ENCODE assay signal across 8 cellular contexts in genomic region chr2:9757430-9758287, GRCh38.
DNase-seq lines count a peak whose midpoint lies in the region; ATAC-seq and TF ChIP-seq lines count a peak whose summit lies in the region.

No MANE protein-coding gene starts in this region.

- H3K36me3 Mint-ChIP-seq in CD8-positive, alpha-beta T cell = no peaks in the 10 kb centered on the region

- no peak overlapping the region for H2BK120ac ChIP-seq in neuronal stem cell (ENCODE audit: low read depth, low read length)

- H3K14ac ChIP-seq in neuronal stem cell (ENCODE audit: low read length) = no peak overlapping the region

- no peak overlapping the region for H3K27ac ChIP-seq in CD8-positive, alpha-beta T cell (ENCODE audit: low read depth, low read length)
- H3K27ac ChIP-seq in SK-N-MC = no peak overlapping the region
- H3K27ac ChIP-seq in neuronal stem cell (replicated peaks; ENCODE audit: low read length) = no peak overlapping the region
- no peak overlapping the region for H3K27ac ChIP-seq in transverse colon

- peaks cover 33% of the 10 kb centered on the region for H3K27me3 Mint-ChIP-seq in CD8-positive, alpha-beta T cell (ENCODE audit: low read depth)

- H2AK5ac ChIP-seq in neuronal stem cell (ENCODE audit: low read depth, low read length) = no peak overlapping the region

- no peaks in the 10 kb centered on the region for H3K79me1 ChIP-seq in neuronal stem cell (ENCODE audit: low read depth, low read length)

- no peak overlapping the region for H4K91ac ChIP-seq in neuronal stem cell (ENCODE audit: low read depth, low read length, poor library complexity)

- peaks cover 5% of the 10 kb centered on the region for H3K27me3 ChIP-seq in CD8-positive, alpha-beta T cell (ENCODE audit: insufficient read depth, low read length)
- H3K27me3 ChIP-seq in neuronal stem cell (ENCODE audit: control insufficient read depth in 3 of 3, insufficient read depth in 3 of 3, low read depth in 1 of 3, low read length in 3 of 3) (peaks cover 0 to 59% (median 0%) of the 10 kb centered on the region in 3 experiments), transverse colon (peaks cover 3% of the 10 kb centered on the region)

- POLR2A ChIA-PET in CD8-positive, alpha-beta T cell (lab: Charles Lee) = no interaction called here

- no peaks in the 10 kb centered on the region for H3K9me3 Mint-ChIP-seq in CD8-positive, alpha-beta T cell

- WGBS in neuronal stem cell (ENCODE audit: extremely low coverage in 2 of 2, insufficient read length in 2 of 2, insufficient replicate concordance in 1 of 2), 2 donors = no CpG with 5 or more reads among the region's 28 CpGs
- WGBS in transverse colon (ENCODE audit: low coverage in 1 of 2), 2 donors = 13 to 45% methylated on average over 3 to 28 of the region's 28 CpGs

- H3K4me3 ChIP-seq in CD8-positive, alpha-beta T cell (ENCODE audit: low read depth, low read length) = no peak overlapping the region
- peak overlapping the region; percentile 66 for H3K4me3 ChIP-seq in SK-N-MC
- H3K4me3 ChIP-seq in neuronal stem cell (ENCODE audit: low read length in 2 of 2) = peak overlapping the region in 1 of 2 donors; percentile 2
- H3K4me3 ChIP-seq in transverse colon = peak overlapping the region in 2 of 4 donors; percentile 7 to 18

- no peak overlapping the region for H4K8ac ChIP-seq in neuronal stem cell (ENCODE audit: low read depth, low read length)

- H2BK5ac ChIP-seq in neuronal stem cell (ENCODE audit: low read length) = no peak overlapping the region

- no peak overlapping the region for H3K23ac ChIP-seq in neuronal stem cell (ENCODE audit: low read depth, low read length, poor library complexity)

- H3K4me3 Mint-ChIP-seq in CD8-positive, alpha-beta T cell = peak overlapping the region; percentile 26

- H3K36me3 ChIP-seq in CD8-positive, alpha-beta T cell (ENCODE audit: insufficient read depth, low read length) = no peaks in the 10 kb centered on the region
- H3K36me3 ChIP-seq in SK-N-MC (ENCODE audit: insufficient read depth, low read length) = no peaks in the 10 kb centered on the region
- H3K36me3 ChIP-seq in neuronal stem cell (replicated peaks in 1 of 2; ENCODE audit: control insufficient read depth in 2 of 2, insufficient read depth in 2 of 2, low read length in 2 of 2) = no peaks in the 10 kb centered on the region
- H3K36me3 ChIP-seq in transverse colon = no peaks in the 10 kb centered on the region

- intact Hi-C loops in CD8-positive, alpha-beta T cell (cut with DNase I, micrococcal nuclease) = loop anchor here in 1 of 2 experiments (10.0 kb wide), 1 partner anchor 53 kb away; no protein-coding TSS in a partner anchor
- intact Hi-C loops in Right ventricle myocardium superior (cut with DNase I) (no loop called here), transverse colon (cut with DNase I; ENCODE audit: low total_unique reads) (no loop called here)

- peaks cover 32% of the 10 kb centered on the region for H3K4me1 ChIP-seq in CD8-positive, alpha-beta T cell (ENCODE audit: insufficient read depth, low read length)
- peaks cover 23 to 35% of the 10 kb centered on the region in 2 donors for H3K4me1 ChIP-seq in neuronal stem cell (ENCODE audit: control insufficient read depth in 2 of 2, insufficient read depth in 1 of 2, low read depth in 1 of 2, low read length in 2 of 2)
- H3K4me1 ChIP-seq in transverse colon = peaks cover 3 to 31% (median 23%) of the 10 kb centered on the region in 4 donors

- CTCF ChIA-PET in CD8-positive, alpha-beta T cell (lab: Charles Lee) = interaction anchor here (1.0 kb wide), 1 partner anchor 13 kb away, joined by 3 read pairs; no protein-coding TSS in a partner anchor

- H2BK15ac ChIP-seq in neuronal stem cell (ENCODE audit: low read length) = no peak overlapping the region

- TF ChIP-seq POLR2A in transverse colon (IDR thresholded peaks at IDR 0.05) = no peak

- TF ChIP-seq CTCF in CD8-positive, alpha-beta T cell (IDR thresholded peaks at IDR 0.05) = no peak
- TF ChIP-seq CTCF in transverse colon (IDR thresholded peaks at IDR 0.05) = no peak

- in situ Hi-C loops in transverse colon (cut with MboI; ENCODE audit: low pct_ligation_motif_present in 1 of 4, low pct_unique_long_range_greater_than_20kb in 1 of 4, low sequenced_read_pairs in 3 of 4) = no loop called here

- H3K9ac ChIP-seq in SK-N-MC (ENCODE audit: insufficient read length) (no peak overlapping the region), neuronal stem cell (ENCODE audit: low read depth, low read length, poor library complexity) (peak overlapping the region; percentile 15)

- peak overlapping the region; percentile 34 for H3K4me2 ChIP-seq in neuronal stem cell (ENCODE audit: insufficient read depth, low read length, poor library complexity, severe bottlenecking)

- no peak overlapping the region for H3K27ac Mint-ChIP-seq in CD8-positive, alpha-beta T cell

- H3K4me1 Mint-ChIP-seq in CD8-positive, alpha-beta T cell (ENCODE audit: low read depth) = peaks cover 38% of the 10 kb centered on the region

- peak overlapping the region; percentile 80 for H3K18ac ChIP-seq in neuronal stem cell (ENCODE audit: low read length)

- DNase-seq in CD8-positive, alpha-beta T cell = no peak
- DNase-seq in SK-N-MC (ENCODE audit: low read depth, low spot score) (no peak), Right ventricle myocardium superior (no peak), neuronal stem cell (ENCODE audit: low spot score) (no peak), amniotic stem cell (lab: John Stamatoyannopoulos, UW) (no peak), transverse colon (no peak), DMS114 treated with DMSO at 0.1 percent for 48 hours (lab: John Stamatoyannopoulos, UW; ENCODE audit: unreplicated experiment) (no peak)
- DNase-seq in activated CD8-positive, alpha-beta memory T cell treated with anti-CD3 and anti-CD28 coated beads for 24 hours = no peak

- no peak for ATAC-seq in CD8-positive, alpha-beta T cell
- peak; percentile 77 for ATAC-seq in Right ventricle myocardium superior (ENCODE audit: poor library complexity)

- no peak for TF ChIP-seq EP300 in transverse colon (IDR thresholded peaks at IDR 0.05; ENCODE audit: low read depth)

- no peak overlapping the region for H3K4ac ChIP-seq in neuronal stem cell (ENCODE audit: low read length)

- no peak overlapping the region for H2BK12ac ChIP-seq in neuronal stem cell (ENCODE audit: low read length)

- H2AFZ ChIP-seq in neuronal stem cell (ENCODE audit: low read length) = peak overlapping the region; percentile 62

- H3K9me3 ChIP-seq in CD8-positive, alpha-beta T cell (ENCODE audit: low read length) = no peaks in the 10 kb centered on the region
- H3K9me3 ChIP-seq in SK-N-MC (ENCODE audit: low read depth, low read length) (no peaks in the 10 kb centered on the region), neuronal stem cell (replicated peaks in 1 of 2; ENCODE audit: control insufficient read depth in 2 of 2, insufficient read depth in 1 of 2, low read depth in 1 of 2, low read length in 2 of 2) (peaks cover 0 to 5% of the 10 kb centered on the region in 2 donors), transverse colon (no peaks in the 10 kb centered on the region)
